In genomic region chr20:35888659-35889058, GRCh38 we compare ENCODE assay signal across 1 cellular context.
TF ChIP-seq lines count a peak whose summit lies in the region.

No MANE protein-coding gene starts in this region.

TF ChIP-seq in IMR-90, 13 proteins besides CTCF, POLR2A, EP300 and RAD21 (continued from another document):
- TF ChIP-seq ELK1 (IDR thresholded peaks at IDR 0.05; ENCODE audit: borderline replicate concordance, low read depth, low read length) (no peak), CHD1 (IDR thresholded peaks at IDR 0.05; ENCODE audit: low read depth, low read length) (no peak), RFX5 (IDR thresholded peaks at IDR 0.05; ENCODE audit: low read depth, low read length) (no peak), NFE2L2 (IDR thresholded peaks at IDR 0.05; ENCODE audit: low read depth, low read length) (no peak)
